In the genomic region with DNA sequence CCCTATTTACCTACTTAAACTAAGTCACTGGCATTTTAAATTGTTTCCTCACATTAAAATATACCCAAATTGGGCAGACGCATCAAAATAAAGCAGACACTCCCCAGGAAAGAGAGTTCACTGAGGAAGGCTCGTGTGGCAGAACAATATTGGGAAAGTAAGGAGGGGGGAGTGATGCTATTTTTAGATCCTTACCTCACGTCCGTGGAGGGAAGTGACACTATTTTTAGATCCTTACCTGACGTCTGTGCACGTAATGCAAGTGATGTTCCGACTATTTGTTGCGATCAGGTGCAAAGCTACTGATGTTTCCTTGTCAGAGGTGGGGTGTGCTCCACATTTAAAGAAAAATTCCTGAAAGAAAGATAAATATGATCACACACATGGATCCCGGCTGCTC, we compare ENCODE assay signal across 36 cellular contexts.
"Had no signal": no experiment of that assay in that cellular context is flagged by ENCODE, and none has a peak within 500 bp of the region (broad histone marks: within the 10 kb centered on the region; RNA-seq: fewer than 3 reads in every experiment).

No MANE protein-coding gene starts in this region.

- H3K27me3 Mint-ChIP-seq: activated CD4-positive, alpha-beta T cell treated with anti-CD3 and anti-CD28 coated beads for 36 hours; activated CD4-positive, alpha-beta T cell treated with anti-CD3 and anti-CD28 coated beads, Interleukin-2, amount 10 ng/mL, durations not matched to agents 7 days and 5 days; activated CD8-positive, alpha-beta T cell treated with anti-CD3 and anti-CD28 coated beads for 36 hours; activated naive CD8-positive, alpha-beta T cell treated with anti-CD3 and anti-CD28 coated beads for 36 hours; activated T-helper 17 cell treated with anti-CD3 and anti-CD28 coated beads, Interleukin-2, amount 50 U/mL, for 72 hours had no signal

- H3K36me3 ChIP-seq: adrenal gland, brain microvascular endothelial cell, breast epithelium, WERI-Rb-1 had no signal

- H3K4me3 Mint-ChIP-seq: activated CD4-positive, alpha-beta T cell treated with anti-CD3 and anti-CD28 coated beads for 36 hours; activated CD4-positive, alpha-beta T cell treated with anti-CD3 and anti-CD28 coated beads, Interleukin-2, amount 10 ng/mL, durations not matched to agents 7 days and 5 days; activated CD8-positive, alpha-beta T cell treated with anti-CD3 and anti-CD28 coated beads for 36 hours; activated naive CD4-positive, alpha-beta T cell treated with anti-CD3 and anti-CD28 coated beads for 36 hours; activated naive CD8-positive, alpha-beta T cell treated with anti-CD3 and anti-CD28 coated beads for 36 hours; activated T-cell treated with anti-CD3 and anti-CD28 coated beads, Interleukin-2, amount 50 U/mL, for 4 hours; activated T-cell treated with anti-CD3 and anti-CD28 coated beads, Interleukin-2, amount 50 U/mL, for 72 hours; activated T-helper 1 cell treated with anti-CD3 and anti-CD28 coated beads, Interleukin-12 subunit alpha, Interleukin-12 subunit beta, Interleukin-2, Interleukin-4 antibody, amounts not matched to agents 30 ng/mL and 10 ng/mL and 1 ng/mL, durations not matched to agents 14 hours and 24 hours and 36 hours; activated T-helper 17 cell treated with anti-CD3 and anti-CD28 coated beads, Interleukin-2, amount 50 U/mL, for 72 hours; T-helper 1 cell treated with Interleukin-12 subunit alpha and Interleukin-12 subunit beta and Interleukin-4 antibody, amounts not matched to agents 30 μg/mL and 1 μg/mL, for 36 hours; T-helper 2 cell treated with Interferon-gamma antibody and Interleukin-4, amounts not matched to agents 5 μg/mL and 100 μg/mL, for 36 hours; WTC11 had no signal

- H3K27ac Mint-ChIP-seq: activated CD4-positive, alpha-beta T cell treated with anti-CD3 and anti-CD28 coated beads for 36 hours; activated CD4-positive, alpha-beta T cell treated with anti-CD3 and anti-CD28 coated beads, Interleukin-2, amount 10 ng/mL, durations not matched to agents 7 days and 5 days; activated CD8-positive, alpha-beta T cell treated with anti-CD3 and anti-CD28 coated beads for 36 hours; activated naive CD4-positive, alpha-beta T cell treated with anti-CD3 and anti-CD28 coated beads for 36 hours; activated naive CD8-positive, alpha-beta T cell treated with anti-CD3 and anti-CD28 coated beads for 36 hours; activated T-cell treated with anti-CD3 and anti-CD28 coated beads, Interleukin-2, amount 50 U/mL, for 72 hours; activated T-helper 1 cell treated with anti-CD3 and anti-CD28 coated beads, Interleukin-12 subunit alpha, Interleukin-12 subunit beta, Interleukin-2, Interleukin-4 antibody, amounts not matched to agents 30 ng/mL and 10 ng/mL and 1 ng/mL, durations not matched to agents 14 hours and 24 hours and 36 hours; activated T-helper 17 cell treated with anti-CD3 and anti-CD28 coated beads, Interleukin-2, amount 50 U/mL, for 72 hours; T-helper 1 cell treated with Interleukin-12 subunit alpha and Interleukin-12 subunit beta and Interleukin-4 antibody, amounts not matched to agents 30 μg/mL and 1 μg/mL, for 36 hours; T-helper 2 cell treated with Interferon-gamma antibody and Interleukin-4, amounts not matched to agents 5 μg/mL and 100 μg/mL, for 36 hours; WTC11 had no signal

- H3K27me3 ChIP-seq: adrenal gland, body of pancreas, brain microvascular endothelial cell, breast epithelium had no signal

- H3K4me1 Mint-ChIP-seq: activated CD4-positive, alpha-beta T cell treated with anti-CD3 and anti-CD28 coated beads for 36 hours; activated CD4-positive, alpha-beta T cell treated with anti-CD3 and anti-CD28 coated beads, Interleukin-2, amount 10 ng/mL, durations not matched to agents 7 days and 5 days; activated naive CD8-positive, alpha-beta T cell treated with anti-CD3 and anti-CD28 coated beads for 36 hours; activated T-helper 17 cell treated with anti-CD3 and anti-CD28 coated beads, Interleukin-2, amount 50 U/mL, for 72 hours had no signal

- H3K4me1 ChIP-seq: adrenal gland, body of pancreas, breast epithelium had no signal

- DNase-seq: activated CD4-positive, alpha-beta T cell treated with anti-CD3 and anti-CD28 coated beads for 1 hour; activated CD4-positive, alpha-beta T cell treated with anti-CD3 and anti-CD28 coated beads for 36 hours; activated CD4-positive, alpha-beta T cell treated with anti-CD3 and anti-CD28 coated beads for 48 hours; activated CD4-positive, alpha-beta T cell treated with anti-CD3 and anti-CD28 coated beads, Interleukin-2, amount 10 ng/mL, durations not matched to agents 7 days and 5 days; activated CD4-positive, alpha-beta T cell treated with anti-CD3 and anti-CD28 coated beads, Interleukin-2, amount 50 U/mL, for 48 hours; activated CD4-positive, CD25-positive, alpha-beta regulatory T cell; activated CD8-positive, alpha-beta memory T cell treated with anti-CD3 and anti-CD28 coated beads, Interleukin-2, amount 50 U/mL, for 4 hours; activated CD8-positive, alpha-beta T cell treated with anti-CD3 and anti-CD28 coated beads for 36 hours; activated effector memory CD4-positive, alpha-beta T cell treated with anti-CD3 and anti-CD28 coated beads, Interleukin-2, amount 50 U/mL, for 16 hours; activated gamma-delta T cell treated with Interleukin-2 at 50 U/mL for 16 hours; activated naive CD4-positive, alpha-beta T cell; activated naive CD4-positive, alpha-beta T cell treated with anti-CD3 and anti-CD28 coated beads for 36 hours; activated naive CD4-positive, alpha-beta T cell treated with anti-CD3 and anti-CD28 coated beads, Interleukin-2, amount 50 U/mL, for 16 hours; activated naive CD8-positive, alpha-beta T cell treated with anti-CD3 and anti-CD28 coated beads for 36 hours; activated T-cell treated with anti-CD3 and anti-CD28 coated beads for 4 hours; activated T-cell treated with anti-CD3 and anti-CD28 coated beads, Interleukin-2, amount 50 U/mL, for 1 hour; activated T-cell treated with anti-CD3 and anti-CD28 coated beads, Interleukin-2, amount 50 U/mL, for 4 hours; activated T-cell treated with anti-CD3 and anti-CD28 coated beads, Interleukin-2, amount 50 U/mL, for 72 hours; adrenal gland; amniotic stem cell; aorta; body of pancreas; brain microvascular endothelial cell; central memory CD4-positive, alpha-beta T cell; T-helper 1 cell; T-helper 2 cell; T-helper 9 cell; WERI-Rb-1 had no signal

- H3K9me3 ChIP-seq: adrenal gland, body of pancreas, breast epithelium had no signal

- H3K9me3 Mint-ChIP-seq: activated CD8-positive, alpha-beta T cell treated with anti-CD3 and anti-CD28 coated beads for 36 hours; activated naive CD8-positive, alpha-beta T cell treated with anti-CD3 and anti-CD28 coated beads for 36 hours; activated T-cell treated with anti-CD3 and anti-CD28 coated beads, Interleukin-2, amount 50 U/mL, for 4 hours; activated T-cell treated with anti-CD3 and anti-CD28 coated beads, Interleukin-2, amount 50 U/mL, for 72 hours; activated T-helper 17 cell treated with anti-CD3 and anti-CD28 coated beads, Interleukin-2, amount 50 U/mL, for 72 hours; T-helper 1 cell treated with Interleukin-12 subunit alpha and Interleukin-12 subunit beta and Interleukin-4 antibody, amounts not matched to agents 30 μg/mL and 1 μg/mL, for 36 hours; T-helper 2 cell treated with Interferon-gamma antibody and Interleukin-4, amounts not matched to agents 5 μg/mL and 100 μg/mL, for 36 hours had no signal

- H3K4me3 ChIP-seq: adrenal gland, body of pancreas, breast epithelium had no signal

- ATAC-seq: activated CD4-positive, alpha-beta T cell treated with anti-CD3 and anti-CD28 coated beads for 36 hours; activated CD4-positive, CD25-positive, alpha-beta regulatory T cell treated with anti-CD3 and anti-CD28 coated beads, Interleukin-2, amount 50 U/mL, for 24 hours; activated CD8-positive, alpha-beta T cell treated with anti-CD3 and anti-CD28 coated beads for 36 hours; activated naive CD4-positive, alpha-beta T cell treated with anti-CD3 and anti-CD28 coated beads, Interleukin-2, amount 50 U/mL, for 72 hours; activated T-cell treated with anti-CD3 and anti-CD28 coated beads, Interleukin-2, amount 50 U/mL, for 4 hours; activated T-cell treated with anti-CD3 and anti-CD28 coated beads, Interleukin-2, amount 50 U/mL, for 72 hours; activated T-helper 17 cell treated with anti-CD3 and anti-CD28 coated beads, Interleukin-2, amount 50 U/mL, for 72 hours; body of pancreas; WTC11 had no signal

- H3K27ac ChIP-seq: adrenal gland, body of pancreas, brain microvascular endothelial cell, breast epithelium, WERI-Rb-1 had no signal
